Comparison of ENCODE assay signal across 1 cellular context in genomic region chr9:123649909-123650308, GRCh38.
TF ChIP-seq lines count a peak whose summit lies in the region.

No MANE protein-coding gene starts in this region.

TF ChIP-seq in GM12878, 131 proteins besides CTCF, POLR2A, EP300 and RAD21 (continued from another document and continues in another):
- TF ChIP-seq CUX1 (IDR thresholded peaks at IDR 0.05; ENCODE audit: insufficient replicate concordance, low read depth, low read length) (no peak), JUNB (IDR thresholded peaks at IDR 0.05) (peak; percentile 46), HDAC2 (IDR thresholded peaks at IDR 0.05) (no peak), MLLT1 (IDR thresholded peaks at IDR 0.05) (no peak), IRF4 (IDR thresholded peaks at IDR 0.05; ENCODE audit: low read depth, low read length) (no peak), MXI1 (IDR thresholded peaks at IDR 0.05; ENCODE audit: low read depth, low read length) (no peak), YY1 (IDR thresholded peaks at IDR 0.05; ENCODE audit: low read depth, low read length) (no peak), CBFB (IDR thresholded peaks at IDR 0.05; ENCODE audit: low read depth) (no peak), REST (IDR thresholded peaks at IDR 0.05; ENCODE audit: low read depth, low read length) (no peak), CEBPB (IDR thresholded peaks at IDR 0.05; ENCODE audit: borderline replicate concordance in 1 of 2, low read depth in 2 of 2, low read length in 2 of 2) (no peak), SUPT20H (IDR thresholded peaks at IDR 0.05; ENCODE audit: borderline replicate concordance, control insufficient read depth, low read depth, low read length) (no peak), KLF5 (IDR thresholded peaks at IDR 0.05; ENCODE audit: partially characterized antibody) (no peak), MEF2A (IDR thresholded peaks at IDR 0.05; ENCODE audit: insufficient read depth, low read depth, low read length) (no peak), SMAD1 (IDR thresholded peaks at IDR 0.05; ENCODE audit: low read depth, partially characterized antibody) (no peak), ETV6 (conservative IDR thresholded peaks at IDR 0.05 in 1 of 2, IDR thresholded peaks at IDR 0.05 in 1 of 2; ENCODE audit: borderline replicate concordance in 1 of 2, low read depth in 1 of 2) (no peak), MTA3 (IDR thresholded peaks at IDR 0.05; ENCODE audit: borderline replicate concordance, low read length) (no peak), SREBF2 (IDR thresholded peaks at IDR 0.05; ENCODE audit: low read length) (no peak), CBX5 (IDR thresholded peaks at IDR 0.05; ENCODE audit: low read depth) (no peak), ZNF592 (IDR thresholded peaks at IDR 0.05) (no peak), HCFC1 (IDR thresholded peaks at IDR 0.05; ENCODE audit: low read length) (no peak), NKRF (conservative IDR thresholded peaks at IDR 0.05) (no peak), TARDBP (IDR thresholded peaks at IDR 0.05; ENCODE audit: borderline replicate concordance) (no peak), BCL11A (IDR thresholded peaks at IDR 0.05; ENCODE audit: low read depth, low read length) (0 out of 2 replicates have a peak, but pooled peaks have one; percentile 12), CREB1 (IDR thresholded peaks at IDR 0.05; ENCODE audit: low read depth) (no peak), FOXM1 (IDR thresholded peaks at IDR 0.05; ENCODE audit: low read depth, low read length) (no peak), BHLHE40 (IDR thresholded peaks at IDR 0.05; ENCODE audit: borderline replicate concordance in 1 of 2, low read depth in 2 of 2, low read length in 1 of 2) (peak; percentile 22 to 50; a peak in 2 of 4 replicates), ATF3 (IDR thresholded peaks at IDR 0.05; ENCODE audit: borderline replicate concordance, extremely low read depth, low read depth, low read length) (no peak), E2F8 (IDR thresholded peaks at IDR 0.05; ENCODE audit: low read depth, partially characterized antibody) (no peak), ZBTB40 (IDR thresholded peaks at IDR 0.05; ENCODE audit: borderline replicate concordance) (no peak), CREM (IDR thresholded peaks at IDR 0.05; ENCODE audit: low read depth) (no peak), ESRRA (IDR thresholded peaks at IDR 0.05; ENCODE audit: low read length) (no peak), SUZ12 (IDR thresholded peaks at IDR 0.05; ENCODE audit: unreplicated experiment) (no peak)
